In the genomic region with DNA sequence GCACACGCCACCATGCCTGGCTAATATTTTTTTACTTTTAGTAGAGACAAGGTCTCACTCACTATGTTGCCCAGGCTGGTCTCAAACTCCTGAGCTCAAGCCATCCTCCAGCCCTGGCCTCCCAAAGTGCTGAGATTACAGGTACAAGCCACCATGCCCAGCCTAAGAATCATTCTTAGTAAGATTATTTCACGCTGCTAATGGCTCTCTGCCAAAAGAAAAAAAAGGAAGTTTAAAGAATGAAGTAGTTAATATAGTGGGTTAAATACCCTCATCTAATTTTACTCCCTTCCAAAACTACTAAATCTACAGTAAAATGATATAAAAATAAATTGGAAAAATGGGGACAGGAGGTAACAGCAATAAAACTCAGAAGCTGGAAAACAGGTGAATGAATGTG, we compare ENCODE assay signal across 21 cellular contexts. TPM values are rescaled to one million over a fixed set of nuclear protein-coding genes. Genes with fewer than 3 reads are reported as not detected.
A peak's percentile ranks its signal among the peaks of the same experiment; 100 is the strongest.
DNase-seq lines count a peak whose midpoint lies in the region; ATAC-seq, FAIRE-seq and TF ChIP-seq lines count a peak whose summit lies in the region.
"Had no signal": no experiment of that assay in that cellular context is flagged by ENCODE, and none has a peak within 500 bp of the region (broad histone marks: within the 10 kb centered on the region; RNA-seq: fewer than 3 reads in every experiment).

No MANE protein-coding gene starts in this region.

- no peak for DNase-seq in CD4-positive, alpha-beta memory T cell
- peak; percentile 35 for DNase-seq in KG1 (lab: John Stamatoyannopoulos, UW)
- DNase-seq in RPMI8226 = peak; percentile 11
- DNase-seq in endothelial cell of umbilical vein (ENCODE audit: low read depth, low spot score) = no peak
- DNase-seq in activated gamma-delta T cell treated with Interleukin-2 at 50 U/mL for 16 hours = no peak
- DNase-seq in D341Med (ENCODE audit: low spot score) = no peak
- DNase-seq: Calu3, DMS79, NCI-H1417 treated with DMSO at 0.1 percent for 48 hours, NCI-H2081, NCI-H2227 treated with DMSO at 0.1 percent for 48 hours, NCI-H526, SHP77 had no signal

- H3K36me3 Mint-ChIP-seq in CD4-positive, alpha-beta memory T cell = peaks cover 7 to 13% of the 10 kb centered on the region in 2 donors
- H3K36me3 Mint-ChIP-seq: IgD-negative memory B cell had no signal

- H3K9me3 Mint-ChIP-seq in CD4-positive, alpha-beta memory T cell = no peaks in the 10 kb centered on the region
- H3K9me3 Mint-ChIP-seq: IgD-negative memory B cell; T-helper 2 cell treated with Interferon-gamma antibody and Interleukin-4, amounts not matched to agents 5 μg/mL and 100 μg/mL, for 36 hours had no signal

- POLR2A ChIA-PET in CD4-positive, alpha-beta memory T cell (lab: Charles Lee; ENCODE audit: partially characterized antibody) = interaction anchor here (1.1 to 3.0 kb wide), 3 partner anchors 43 to 190 kb away, joined by 3 to 12 read pairs (median 3); no protein-coding TSS in a partner anchor
- POLR2A ChIA-PET in endothelial cell of umbilical vein (lab: Charles Lee) = no interaction called here

- no peak overlapping the region for H3K4me3 ChIP-seq in CD4-positive, alpha-beta memory T cell (ENCODE audit: low read length in 2 of 2)
- no peak overlapping the region for H3K4me3 ChIP-seq in endothelial cell of umbilical vein (replicated peaks in 1 of 3; ENCODE audit: insufficient read depth in 1 of 3, low read depth in 1 of 3, low read length in 3 of 3)
- H3K4me3 ChIP-seq: GM12878, HAP-1 had no signal

- H3K27ac Mint-ChIP-seq in CD4-positive, alpha-beta memory T cell = peak overlapping the region; percentile 8 to 96 (median 35)
- H3K27ac Mint-ChIP-seq: T-helper 2 cell treated with Interferon-gamma antibody and Interleukin-4, amounts not matched to agents 5 μg/mL and 100 μg/mL, for 36 hours had no signal

- no peak overlapping the region for H3K4me2 ChIP-seq in endothelial cell of umbilical vein (ENCODE audit: insufficient read depth, low read length)

- no peak for TF ChIP-seq POLR2A in endothelial cell of umbilical vein (IDR thresholded peaks at IDR 0.05; ENCODE audit: low read depth, low read length)

- no peaks in the 10 kb centered on the region for H3K9me3 ChIP-seq in CD4-positive, alpha-beta memory T cell (ENCODE audit: control insufficient read depth in 1 of 2, low read length in 2 of 2)
- H3K9me3 ChIP-seq in endothelial cell of umbilical vein (replicated peaks; ENCODE audit: control insufficient read depth, insufficient read depth, low read length) = no peaks in the 10 kb centered on the region
- H3K9me3 ChIP-seq: HAP-1 had no signal

- ATAC-seq in GM19397 (IDR thresholded peaks at IDR 0.05; ENCODE audit: unreplicated experiment) = no peak
- ATAC-seq: GM12878, Panc1 had no signal

- TF ChIP-seq CTCF in endothelial cell of umbilical vein (IDR thresholded peaks at IDR 0.05; ENCODE audit: extremely low read depth in 1 of 2, insufficient read depth in 1 of 2, low read depth in 1 of 2, low read length in 2 of 2) = no peak

- peak; percentile 76 for FAIRE-seq in endothelial cell of umbilical vein (lab: Jason Lieb, UNC)
- FAIRE-seq: GM12878, GM18507 had no signal

- no peak overlapping the region for H3K27ac ChIP-seq in CD4-positive, alpha-beta memory T cell (ENCODE audit: low read depth, low read length)
- no peak overlapping the region for H3K27ac ChIP-seq in endothelial cell of umbilical vein (ENCODE audit: insufficient read depth, low read depth, low read length)

- no peak overlapping the region for H2AFZ ChIP-seq in endothelial cell of umbilical vein (ENCODE audit: low read depth, low read length)

- H3K4me3 Mint-ChIP-seq in CD4-positive, alpha-beta memory T cell = no peak overlapping the region
- H3K4me3 Mint-ChIP-seq: IgD-negative memory B cell; T-helper 2 cell treated with Interferon-gamma antibody and Interleukin-4, amounts not matched to agents 5 μg/mL and 100 μg/mL, for 36 hours had no signal

- H3K36me3 ChIP-seq in CD4-positive, alpha-beta memory T cell (ENCODE audit: insufficient read depth, low read length) = no peaks in the 10 kb centered on the region
- H3K36me3 ChIP-seq in endothelial cell of umbilical vein (ENCODE audit: control insufficient read depth in 2 of 2, extremely low read depth in 1 of 2, insufficient read depth in 2 of 2, low read length in 2 of 2) = no peaks in the 10 kb centered on the region
- H3K36me3 ChIP-seq: HAP-1 had no signal

- peaks cover 24% of the 10 kb centered on the region for H3K4me1 ChIP-seq in CD4-positive, alpha-beta memory T cell (ENCODE audit: insufficient read depth, low read length)
- peaks cover 18% of the 10 kb centered on the region for H3K4me1 ChIP-seq in endothelial cell of umbilical vein (ENCODE audit: control insufficient read depth, extremely low read depth, insufficient read depth, low read length)

- H3K27me3 ChIP-seq in CD4-positive, alpha-beta memory T cell (ENCODE audit: insufficient read depth, low read length) = no peaks in the 10 kb centered on the region
- no peaks in the 10 kb centered on the region for H3K27me3 ChIP-seq in endothelial cell of umbilical vein (ENCODE audit: control insufficient read depth in 2 of 2, insufficient read depth in 2 of 2, low read length in 2 of 2)

- H3K4me1 Mint-ChIP-seq in CD4-positive, alpha-beta memory T cell = peaks cover 24 to 40% (median 32%) of the 10 kb centered on the region in 4 donors

- no peaks in the 10 kb centered on the region for H3K27me3 Mint-ChIP-seq in CD4-positive, alpha-beta memory T cell
- H3K27me3 Mint-ChIP-seq: IgD-negative memory B cell had no signal

- no peaks in the 10 kb centered on the region for H3K9me1 ChIP-seq in endothelial cell of umbilical vein (replicated peaks; ENCODE audit: control insufficient read depth, extremely low read depth, insufficient read depth, low read length)

- dilution Hi-C loops in endothelial cell of umbilical vein (cut with MboI; ENCODE audit: extremely low pct_ligation_motif_present, low sequenced_read_pairs) = no loop called here

- intact Hi-C loops in CD4-positive, alpha-beta memory T cell (cut with micrococcal nuclease) = no loop called here
- intact Hi-C loops in endothelial cell of umbilical vein (cut with micrococcal nuclease) = no loop called here

- H3K79me2 ChIP-seq in endothelial cell of umbilical vein (ENCODE audit: control insufficient read depth, insufficient read depth, low read length) = no peaks in the 10 kb centered on the region

- no TSS peak for BruUV-seq in endothelial cell of umbilical vein (replicated peaks; lab: Mats Ljungman, UMichigan)

- H3K9ac ChIP-seq in endothelial cell of umbilical vein (replicated peaks; ENCODE audit: extremely low read depth, insufficient read depth, low read length) = no peak overlapping the region

- CTCF ChIA-PET in CD4-positive, alpha-beta memory T cell (lab: Charles Lee; ENCODE audit: partially characterized antibody) = interaction anchor here (1.4 to 1.5 kb wide), 2 partner anchors 42 to 44 kb away, joined by 4 to 6 read pairs; no protein-coding TSS in a partner anchor
- CTCF ChIA-PET in endothelial cell of umbilical vein (lab: Charles Lee) = no interaction called here

- no peaks in the 10 kb centered on the region for H4K20me1 ChIP-seq in endothelial cell of umbilical vein (replicated peaks; ENCODE audit: control insufficient read depth, extremely low read depth, insufficient read depth, low read length)

TF ChIP-seq in endothelial cell of umbilical vein, 7 proteins besides CTCF, POLR2A, EP300 and RAD21:
- TF ChIP-seq MYC (IDR thresholded peaks at IDR 0.05; ENCODE audit: low read depth, low read length) (no peak), GATA2 (IDR thresholded peaks at IDR 0.05; ENCODE audit: insufficient read depth, insufficient read length, low read depth, low read length) (no peak)

RNA-seq across cellular contexts. Expression of a gene that starts 2.6 kb away (rescaled TPM):
- 10 to 100 TPM; 22.1 to 23.0 TPM for total RNA-seq in CD4-positive, alpha-beta memory T cell
- polyA plus RNA-seq in CD4-positive, alpha-beta memory T cell = 10 to 100 TPM; 30.8 to 56.5 TPM
- 8.1 and 10.6 TPM in 2 replicates for total RNA-seq in endothelial cell of umbilical vein
- polyA plus RNA-seq in endothelial cell of umbilical vein = 4.2 and 6.9 TPM in 2 replicates
- polyA plus RNA-seq in endothelial cell of umbilical vein (2011; cell fraction: cytosol; rRNA removed) = 11.7 and 13.8 TPM in 2 replicates
- polyA plus RNA-seq in endothelial cell of umbilical vein (2011; cell fraction: nucleus; rRNA removed) = 6.6 and 7.3 TPM in 2 replicates
- 6.7 and 14.0 TPM in 2 replicates for polyA plus RNA-seq in endothelial cell of umbilical vein (2012)
- 1.5 and 3.2 TPM in 2 replicates for polyA minus RNA-seq in endothelial cell of umbilical vein
- 5.5 TPM for polyA minus RNA-seq in endothelial cell of umbilical vein (2011; cell fraction: cytosol; rRNA and poly(A)+ RNA removed)
- 6.7 and 12.9 TPM in 2 replicates for polyA minus RNA-seq in endothelial cell of umbilical vein (2011; cell fraction: nucleus; rRNA and poly(A)+ RNA removed)

RNA-seq across cellular contexts. Expression of a gene that starts 2.6 kb away (rescaled TPM):
- under 1 TPM in 1 of 2 experiments, not detected in 1; 0.15 TPM for total RNA-seq in CD4-positive, alpha-beta memory T cell
- under 1 TPM in 1 of 2 donors, not detected in 1; 0.07 TPM for polyA plus RNA-seq in CD4-positive, alpha-beta memory T cell
- total RNA-seq in endothelial cell of umbilical vein = not detected in 2 replicates
- polyA plus RNA-seq in endothelial cell of umbilical vein = not detected in 2 replicates
- not detected in 2 replicates for polyA plus RNA-seq in endothelial cell of umbilical vein (2011; cell fraction: cytosol; rRNA removed)
- polyA plus RNA-seq in endothelial cell of umbilical vein (2011; cell fraction: nucleus; rRNA removed) = 0.37 TPM in 1 of 2 replicates, not detected in the other
- not detected in 2 replicates for polyA plus RNA-seq in endothelial cell of umbilical vein (2012)
- polyA minus RNA-seq in endothelial cell of umbilical vein = not detected in 2 replicates
- polyA minus RNA-seq in endothelial cell of umbilical vein (2011; cell fraction: cytosol; rRNA and poly(A)+ RNA removed) = not detected
- polyA minus RNA-seq in endothelial cell of umbilical vein (2011; cell fraction: nucleus; rRNA and poly(A)+ RNA removed) = not detected in 2 replicates
- total RNA-seq: GM12878, HT-29 had no signal
- polyA plus RNA-seq: IgD-negative memory B cell had no signal

RNA-seq across cellular contexts. Expression of a gene that starts 53.1 kb away (rescaled TPM):
- total RNA-seq in CD4-positive, alpha-beta memory T cell = 10 to 100 TPM; 34.4 to 34.8 TPM
- 10 to 100 TPM; 31.6 to 52.4 TPM for polyA plus RNA-seq in CD4-positive, alpha-beta memory T cell
- 22.8 and 25.3 TPM in 2 replicates for total RNA-seq in endothelial cell of umbilical vein
- polyA plus RNA-seq in endothelial cell of umbilical vein = 7.3 and 9.1 TPM in 2 replicates
- 8.5 and 9.3 TPM in 2 replicates for polyA plus RNA-seq in endothelial cell of umbilical vein (2011; cell fraction: cytosol; rRNA removed)
- 6.7 and 9.8 TPM in 2 replicates for polyA plus RNA-seq in endothelial cell of umbilical vein (2011; cell fraction: nucleus; rRNA removed)
- 14.4 and 15.9 TPM in 2 replicates for polyA plus RNA-seq in endothelial cell of umbilical vein (2012)
- polyA minus RNA-seq in endothelial cell of umbilical vein = 11.7 and 12.5 TPM in 2 replicates
- 8.6 TPM for polyA minus RNA-seq in endothelial cell of umbilical vein (2011; cell fraction: cytosol; rRNA and poly(A)+ RNA removed)
- 10.0 and 14.7 TPM in 2 replicates for polyA minus RNA-seq in endothelial cell of umbilical vein (2011; cell fraction: nucleus; rRNA and poly(A)+ RNA removed)

Comparison
In these comparisons a context has a peak if more than half of its experiments do, and no peak if none do; other contexts are left out.
1. DNase-seq: peak in KG1 (single experiment) and RPMI8226 (single experiment); none in CD4-positive, alpha-beta memory T cell (0 of 5), endothelial cell of umbilical vein (single experiment), activated gamma-delta T cell treated with Interleukin-2 at 50 U/mL for 16 hours (single experiment) and D341Med (single experiment).